26 cellular contexts compared by ENCODE assay signal in genomic region chrX:147735364-147735763, GRCh38.
"Had no signal": no experiment of that assay in that cellular context is flagged by ENCODE, and none has a peak within 500 bp of the region (broad histone marks: within the 10 kb centered on the region; RNA-seq: fewer than 3 reads in every experiment).

No MANE protein-coding gene starts in this region.

- H3K36me3 Mint-ChIP-seq: activated naive CD4-positive, alpha-beta T cell treated with anti-CD3 and anti-CD28 coated beads, Interleukin-2, amount 50 U/mL, for 24 hours; memory B cell had no signal

- H3K27ac ChIP-seq: ascending aorta, brain microvascular endothelial cell, coronary artery, epithelial cell of prostate, heart right ventricle, neutrophil, parathyroid adenoma, right lobe of liver, skin epidermis, thyroid gland, WERI-Rb-1 had no signal

- H3K4me3 Mint-ChIP-seq: activated CD8-positive, alpha-beta T cell treated with anti-CD3 and anti-CD28 coated beads, Interleukin-2, amount 10 ng/mL, durations not matched to agents 7 days and 5 days; activated naive CD4-positive, alpha-beta T cell treated with anti-CD3 and anti-CD28 coated beads, Interleukin-2, amount 50 U/mL, for 24 hours; central memory CD8-positive, alpha-beta T cell; endodermal cell; memory B cell; nephron; stimulated activated naive CD8-positive, alpha-beta T cell treated with anti-CD3 and anti-CD28 coated beads, Interleukin-15, Interleukin-2, amounts not matched to agents 100 ng/mL and 50 ng/mL, for 24 hours had no signal

- ATAC-seq: activated CD8-positive, alpha-beta T cell treated with anti-CD3 and anti-CD28 coated beads, Interleukin-2, amount 10 ng/mL, durations not matched to agents 7 days and 5 days; heart right ventricle; right lobe of liver had no signal

- H3K9ac ChIP-seq: parathyroid adenoma had no signal

- H3K4me1 ChIP-seq: ascending aorta, heart right ventricle, parathyroid adenoma, right lobe of liver, thyroid gland had no signal

- H3K9me3 Mint-ChIP-seq: stimulated activated naive CD8-positive, alpha-beta T cell treated with anti-CD3 and anti-CD28 coated beads, Interleukin-15, Interleukin-2, amounts not matched to agents 100 ng/mL and 50 ng/mL, for 24 hours had no signal

- H3K27me3 Mint-ChIP-seq: activated naive CD4-positive, alpha-beta T cell treated with anti-CD3 and anti-CD28 coated beads, Interleukin-2, amount 50 U/mL, for 24 hours; central memory CD8-positive, alpha-beta T cell; memory B cell; stimulated activated naive CD8-positive, alpha-beta T cell treated with anti-CD3 and anti-CD28 coated beads, Interleukin-15, Interleukin-2, amounts not matched to agents 100 ng/mL and 50 ng/mL, for 24 hours had no signal

- H3K4me1 Mint-ChIP-seq: central memory CD8-positive, alpha-beta T cell; memory B cell; nephron had no signal

- FAIRE-seq: TTC549 had no signal

- DNase-seq: activated CD4-positive, alpha-beta T cell treated with anti-CD3 and anti-CD28 coated beads for 1 hour; activated CD4-positive, alpha-beta T cell treated with anti-CD3 and anti-CD28 coated beads, Interleukin-2, amount 50 U/mL, for 1 hour; activated CD8-positive, alpha-beta T cell treated with anti-CD3 and anti-CD28 coated beads, Interleukin-2, amount 10 ng/mL, durations not matched to agents 7 days and 5 days; activated gamma-delta T cell treated with Interleukin-2 at 50 U/mL for 16 hours; activated T-cell treated with anti-CD3 and anti-CD28 coated beads, Interleukin-2, amount 50 U/mL, for 1 hour; brain microvascular endothelial cell; heart right ventricle; right lobe of liver; stimulated activated CD4-positive, alpha-beta T cell treated with anti-CD3 and anti-CD28 coated beads, Interleukin-1b, Interleukin-23, amount 100 ng/mL, for 48 hours; substantia nigra; SW 1271; thyroid gland; WERI-Rb-1 had no signal

- H3K27me3 ChIP-seq: ascending aorta, brain microvascular endothelial cell, heart right ventricle, neutrophil, right lobe of liver, thyroid gland had no signal

- H3K9me3 ChIP-seq: ascending aorta, heart right ventricle, neutrophil, right lobe of liver, thyroid gland had no signal

- H3K79me2 ChIP-seq: parathyroid adenoma had no signal

- H3K4me3 ChIP-seq: ascending aorta, coronary artery, heart right ventricle, right lobe of liver, skin epidermis, thyroid gland had no signal

- H3K27ac Mint-ChIP-seq: activated CD8-positive, alpha-beta T cell treated with anti-CD3 and anti-CD28 coated beads, Interleukin-2, amount 10 ng/mL, durations not matched to agents 7 days and 5 days; activated naive CD4-positive, alpha-beta T cell treated with anti-CD3 and anti-CD28 coated beads, Interleukin-2, amount 50 U/mL, for 24 hours; endodermal cell; memory B cell; nephron; stimulated activated naive CD8-positive, alpha-beta T cell treated with anti-CD3 and anti-CD28 coated beads, Interleukin-15, Interleukin-2, amounts not matched to agents 100 ng/mL and 50 ng/mL, for 24 hours had no signal

- H3K36me3 ChIP-seq: ascending aorta, brain microvascular endothelial cell, heart right ventricle, neutrophil, right lobe of liver, thyroid gland, WERI-Rb-1 had no signal

- H2AFZ ChIP-seq: parathyroid adenoma had no signal
